In the genomic region with DNA sequence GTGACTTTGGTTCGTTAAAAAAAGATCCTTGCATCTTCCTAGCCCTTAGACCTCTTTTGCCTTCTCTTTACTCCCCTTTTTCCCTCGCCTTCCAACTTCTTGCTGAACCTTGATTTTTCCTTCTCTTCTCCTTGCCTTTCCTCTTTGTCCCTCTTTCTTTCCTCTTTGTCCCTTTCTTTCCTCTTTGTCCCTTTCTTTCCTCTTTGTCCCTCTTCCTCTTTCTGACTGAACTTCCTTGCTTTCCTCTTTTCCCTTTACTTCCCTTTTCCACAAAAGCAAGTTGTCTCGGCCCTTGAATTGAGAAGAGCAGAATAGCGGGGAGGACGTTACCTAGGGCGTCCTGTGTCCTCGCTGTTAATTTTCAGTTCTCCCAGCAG, we compare ENCODE assay signal across 1 cellular context.
TF ChIP-seq lines count a peak whose summit lies in the region.

No MANE protein-coding gene starts in this region.

TF ChIP-seq in IMR-90, 13 proteins besides CTCF, POLR2A, EP300 and RAD21 (continued from another document):
- TF ChIP-seq MAZ (IDR thresholded peaks at IDR 0.05; ENCODE audit: borderline replicate concordance, low read depth, low read length) (no peak), RCOR1 (IDR thresholded peaks at IDR 0.05; ENCODE audit: insufficient replicate concordance, low read length) (no peak), SMC3 (IDR thresholded peaks at IDR 0.05; ENCODE audit: low read depth, low read length) (no peak), BHLHE40 (IDR thresholded peaks at IDR 0.05; ENCODE audit: low read depth, low read length) (no peak), CEBPB (IDR thresholded peaks at IDR 0.05; ENCODE audit: low read depth, low read length) (no peak), RFX5 (IDR thresholded peaks at IDR 0.05; ENCODE audit: low read depth, low read length) (no peak), NFE2L2 (IDR thresholded peaks at IDR 0.05; ENCODE audit: low read depth, low read length) (no peak), CHD1 (IDR thresholded peaks at IDR 0.05; ENCODE audit: low read depth, low read length) (no peak), MXI1 (IDR thresholded peaks at IDR 0.05; ENCODE audit: borderline replicate concordance, low read depth, low read length) (no peak), MAFK (IDR thresholded peaks at IDR 0.05; ENCODE audit: low read depth, low read length) (no peak)
- TF ChIP-seq, protein P1, sequence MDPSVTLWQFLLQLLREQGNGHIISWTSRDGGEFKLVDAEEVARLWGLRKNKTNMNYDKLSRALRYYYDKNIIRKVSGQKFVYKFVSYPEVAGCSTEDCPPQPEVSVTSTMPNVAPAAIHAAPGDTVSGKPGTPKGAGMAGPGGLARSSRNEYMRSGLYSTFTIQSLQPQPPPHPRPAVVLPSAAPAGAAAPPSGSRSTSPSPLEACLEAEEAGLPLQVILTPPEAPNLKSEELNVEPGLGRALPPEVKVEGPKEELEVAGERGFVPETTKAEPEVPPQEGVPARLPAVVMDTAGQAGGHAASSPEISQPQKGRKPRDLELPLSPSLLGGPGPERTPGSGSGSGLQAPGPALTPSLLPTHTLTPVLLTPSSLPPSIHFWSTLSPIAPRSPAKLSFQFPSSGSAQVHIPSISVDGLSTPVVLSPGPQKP (IDR thresholded peaks at IDR 0.05; ENCODE audit: borderline replicate concordance, low read depth, low read length): no peak
